1 cellular context compared by ENCODE assay signal in the genomic region with DNA sequence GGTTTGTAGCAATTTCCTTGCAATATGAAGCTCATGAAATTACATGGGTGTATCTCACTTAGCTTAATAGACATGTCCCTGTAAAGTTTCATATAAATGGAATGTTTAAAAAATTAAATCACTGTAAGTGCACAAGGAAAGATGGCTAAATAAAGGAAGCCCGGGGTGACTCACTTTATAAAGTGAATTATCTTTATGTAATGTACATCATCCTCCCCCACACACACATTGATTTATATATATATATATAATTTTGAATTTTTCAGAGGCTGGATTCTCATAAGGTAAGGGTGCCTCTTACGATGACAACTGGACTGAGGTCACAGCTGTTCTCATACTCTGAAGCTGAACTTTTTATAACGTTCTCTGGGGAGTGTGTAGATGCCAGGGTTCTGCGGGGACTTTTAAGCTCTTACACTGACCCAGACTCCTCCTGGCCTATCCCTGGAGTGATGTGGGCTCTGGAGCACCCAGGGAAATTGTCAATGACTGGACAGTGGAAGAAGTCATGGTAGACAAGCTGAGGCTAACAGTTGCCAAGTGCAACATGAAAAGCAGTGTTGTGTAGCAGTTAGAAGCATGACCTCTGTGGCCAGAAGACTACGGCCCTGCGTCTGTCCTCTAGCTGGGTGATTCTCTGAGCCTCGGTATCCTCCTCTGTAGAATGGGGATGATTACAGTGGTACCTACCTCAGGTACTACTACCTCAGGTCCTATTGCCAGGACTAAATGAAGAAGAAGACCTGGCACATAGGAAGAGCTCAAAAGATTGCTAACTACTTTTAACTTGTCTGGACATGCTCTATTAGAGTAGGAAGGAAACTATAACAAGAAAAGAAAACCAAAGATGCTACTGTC.
TF ChIP-seq lines count a peak whose summit lies in the region.

No MANE protein-coding gene starts in this region.

TF ChIP-seq in WTC11, 78 proteins besides CTCF, POLR2A, EP300 and RAD21 (continued from another document):
- TF ChIP-seq MXD4 (CRISPR knock-in tag; IDR thresholded peaks at IDR 0.05; ENCODE audit: borderline replicate concordance) (no peak), PRRX2 (CRISPR knock-in tag; IDR thresholded peaks at IDR 0.05) (no peak), SP1 (CRISPR knock-in tag; conservative IDR thresholded peaks at IDR 0.05) (no peak), PRDM15 (CRISPR knock-in tag; IDR thresholded peaks at IDR 0.05) (no peak), ZNF512 (CRISPR knock-in tag; IDR thresholded peaks at IDR 0.05; ENCODE audit: borderline replicate concordance) (no peak), TP53 (CRISPR knock-in tag; IDR thresholded peaks at IDR 0.05) (no peak), ZNF219 (CRISPR knock-in tag; IDR thresholded peaks at IDR 0.05; ENCODE audit: borderline replicate concordance) (no peak), TEAD1 (CRISPR knock-in tag; IDR thresholded peaks at IDR 0.05) (no peak)
- TF ChIP-seq, protein P1, sequence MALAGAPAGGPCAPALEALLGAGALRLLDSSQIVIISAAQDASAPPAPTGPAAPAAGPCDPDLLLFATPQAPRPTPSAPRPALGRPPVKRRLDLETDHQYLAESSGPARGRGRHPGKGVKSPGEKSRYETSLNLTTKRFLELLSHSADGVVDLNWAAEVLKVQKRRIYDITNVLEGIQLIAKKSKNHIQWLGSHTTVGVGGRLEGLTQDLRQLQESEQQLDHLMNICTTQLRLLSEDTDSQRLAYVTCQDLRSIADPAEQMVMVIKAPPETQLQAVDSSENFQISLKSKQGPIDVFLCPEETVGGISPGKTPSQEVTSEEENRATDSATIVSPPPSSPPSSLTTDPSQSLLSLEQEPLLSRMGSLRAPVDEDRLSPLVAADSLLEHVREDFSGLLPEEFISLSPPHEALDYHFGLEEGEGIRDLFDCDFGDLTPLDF (CRISPR knock-in tag; IDR thresholded peaks at IDR 0.05) = no peak
- TF ChIP-seq, protein P2, sequence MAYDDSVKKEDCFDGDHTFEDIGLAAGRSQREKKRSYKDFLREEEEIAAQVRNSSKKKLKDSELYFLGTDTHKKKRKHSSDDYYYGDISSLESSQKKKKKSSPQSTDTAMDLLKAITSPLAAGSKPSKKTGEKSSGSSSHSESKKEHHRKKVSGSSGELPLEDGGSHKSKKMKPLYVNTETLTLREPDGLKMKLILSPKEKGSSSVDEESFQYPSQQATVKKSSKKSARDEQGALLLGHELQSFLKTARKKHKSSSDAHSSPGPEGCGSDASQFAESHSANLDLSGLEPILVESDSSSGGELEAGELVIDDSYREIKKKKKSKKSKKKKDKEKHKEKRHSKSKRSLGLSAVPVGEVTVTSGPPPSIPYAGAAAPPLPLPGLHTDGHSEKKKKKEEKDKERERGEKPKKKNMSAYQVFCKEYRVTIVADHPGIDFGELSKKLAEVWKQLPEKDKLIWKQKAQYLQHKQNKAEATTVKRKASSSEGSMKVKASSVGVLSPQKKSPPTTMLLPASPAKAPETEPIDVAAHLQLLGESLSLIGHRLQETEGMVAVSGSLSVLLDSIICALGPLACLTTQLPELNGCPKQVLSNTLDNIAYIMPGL (CRISPR knock-in tag; IDR thresholded peaks at IDR 0.05) = no peak
